ENCODE assay signal across 1 cellular context in genomic region chr16:74724820-74725549, GRCh38.
TF ChIP-seq lines count a peak whose summit lies in the region.

No MANE protein-coding gene starts in this region.

TF ChIP-seq in WTC11, 78 proteins besides CTCF, POLR2A, EP300 and RAD21 (continued from another document):
- TF ChIP-seq, protein P1, sequence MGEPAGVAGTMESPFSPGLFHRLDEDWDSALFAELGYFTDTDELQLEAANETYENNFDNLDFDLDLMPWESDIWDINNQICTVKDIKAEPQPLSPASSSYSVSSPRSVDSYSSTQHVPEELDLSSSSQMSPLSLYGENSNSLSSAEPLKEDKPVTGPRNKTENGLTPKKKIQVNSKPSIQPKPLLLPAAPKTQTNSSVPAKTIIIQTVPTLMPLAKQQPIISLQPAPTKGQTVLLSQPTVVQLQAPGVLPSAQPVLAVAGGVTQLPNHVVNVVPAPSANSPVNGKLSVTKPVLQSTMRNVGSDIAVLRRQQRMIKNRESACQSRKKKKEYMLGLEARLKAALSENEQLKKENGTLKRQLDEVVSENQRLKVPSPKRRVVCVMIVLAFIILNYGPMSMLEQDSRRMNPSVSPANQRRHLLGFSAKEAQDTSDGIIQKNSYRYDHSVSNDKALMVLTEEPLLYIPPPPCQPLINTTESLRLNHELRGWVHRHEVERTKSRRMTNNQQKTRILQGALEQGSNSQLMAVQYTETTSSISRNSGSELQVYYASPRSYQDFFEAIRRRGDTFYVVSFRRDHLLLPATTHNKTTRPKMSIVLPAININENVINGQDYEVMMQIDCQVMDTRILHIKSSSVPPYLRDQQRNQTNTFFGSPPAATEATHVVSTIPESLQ (CRISPR knock-in tag; IDR thresholded peaks at IDR 0.05), result no peak
- TF ChIP-seq ZBTB21 (CRISPR knock-in tag; IDR thresholded peaks at IDR 0.05; ENCODE audit: borderline replicate concordance) (no peak), ZMAT4 (CRISPR knock-in tag; IDR thresholded peaks at IDR 0.05) (no peak), RELA (CRISPR knock-in tag; IDR thresholded peaks at IDR 0.05; ENCODE audit: borderline replicate concordance) (no peak), PRRX2 (CRISPR knock-in tag; IDR thresholded peaks at IDR 0.05) (no peak), PREB (CRISPR knock-in tag; IDR thresholded peaks at IDR 0.05; ENCODE audit: borderline replicate concordance) (no peak), ATF3 (CRISPR knock-in tag; conservative IDR thresholded peaks at IDR 0.05) (no peak), MAX (CRISPR knock-in tag; IDR thresholded peaks at IDR 0.05) (no peak), ZNF425 (CRISPR knock-in tag; conservative IDR thresholded peaks at IDR 0.05) (no peak), TEAD4 (CRISPR knock-in tag; IDR thresholded peaks at IDR 0.05) (no peak)
